Comparison of ENCODE assay signal across 2 cellular contexts in genomic region chr9:110728058-110728457, GRCh38.
TF ChIP-seq lines count a peak whose summit lies in the region.

No MANE protein-coding gene starts in this region.

TF ChIP-seq in GM23338, 12 proteins besides CTCF, POLR2A, EP300 and RAD21:
- TF ChIP-seq STAT1 (IDR thresholded peaks at IDR 0.05; ENCODE audit: unreplicated experiment) (no peak), ZNF462 (CRISPR knock-in tag; IDR thresholded peaks at IDR 0.05) (peak; percentile 16; the same call in 1 of the 2 replicates)
TF ChIP-seq in GM23338: peak in this region for 1.

TF ChIP-seq in neural cell, 6 proteins besides CTCF, POLR2A, EP300 and RAD21:
- no peak for TF ChIP-seq TAF1 (IDR thresholded peaks at IDR 0.05; ENCODE audit: low read depth)
- TF ChIP-seq POLR2AphosphoS5 (IDR thresholded peaks at IDR 0.05), result peak; percentile 26
